1 cellular context compared by ENCODE assay signal in genomic region chr10:84523509-84523908, GRCh38.
TF ChIP-seq lines count a peak whose summit lies in the region.

No MANE protein-coding gene starts in this region.

TF ChIP-seq in HepG2, 621 proteins besides CTCF, POLR2A, EP300 and RAD21 (continued from another document and continues in another):
- TF ChIP-seq ZNF691 (CRISPR knock-in tag; IDR thresholded peaks at IDR 0.05; ENCODE audit: borderline replicate concordance, low read depth) (no peak), SSRP1 (CRISPR knock-in tag; IDR thresholded peaks at IDR 0.05) (no peak), ZNF12 (CRISPR knock-in tag; IDR thresholded peaks at IDR 0.05) (peak; percentile 59; the same call in 1 of the 2 replicates), SKIL (CRISPR knock-in tag; IDR thresholded peaks at IDR 0.05; ENCODE audit: borderline replicate concordance) (no peak), PHF8 (CRISPR knock-in tag; IDR thresholded peaks at IDR 0.05) (0 out of 2 replicates have a peak, but pooled peaks have one; percentile 27), FOXO1 (CRISPR knock-in tag; IDR thresholded peaks at IDR 0.05) (no peak), ZNF792 (CRISPR knock-in tag; IDR thresholded peaks at IDR 0.05) (no peak), SCMH1 (CRISPR knock-in tag; IDR thresholded peaks at IDR 0.05; ENCODE audit: borderline replicate concordance) (no peak), THRA (CRISPR knock-in tag; IDR thresholded peaks at IDR 0.05; ENCODE audit: borderline replicate concordance) (peak; percentile 67; the same call in 1 of the 2 replicates), TOE1 (CRISPR knock-in tag; IDR thresholded peaks at IDR 0.05) (no peak), ZNF703 (CRISPR knock-in tag; IDR thresholded peaks at IDR 0.05; ENCODE audit: borderline replicate concordance) (no peak), ZNF609 (CRISPR knock-in tag; IDR thresholded peaks at IDR 0.05; ENCODE audit: borderline replicate concordance) (peak; percentile 45; the same call in 1 of the 2 replicates), ZNF580 (CRISPR knock-in tag; IDR thresholded peaks at IDR 0.05; ENCODE audit: borderline replicate concordance, low read depth) (no peak), HMG20B (CRISPR knock-in tag; conservative IDR thresholded peaks at IDR 0.05) (0 out of 2 replicates have a peak, but pooled peaks have one; percentile 36), DNMT1 (CRISPR knock-in tag; IDR thresholded peaks at IDR 0.05) (no peak), CHCHD3 (CRISPR knock-in tag; IDR thresholded peaks at IDR 0.05) (no peak), ZNF337 (CRISPR knock-in tag; IDR thresholded peaks at IDR 0.05; ENCODE audit: borderline replicate concordance, low read depth) (no peak), MTA1 (CRISPR knock-in tag; IDR thresholded peaks at IDR 0.05; ENCODE audit: borderline replicate concordance) (no peak), MAFF (IDR thresholded peaks at IDR 0.05; ENCODE audit: low read depth, low read length) (no peak), TCF7L2 (IDR thresholded peaks at IDR 0.05; ENCODE audit: low read depth, low read length) (peak; percentile 58; the same call in 1 of the 2 replicates), NR1H2 (CRISPR knock-in tag; IDR thresholded peaks at IDR 0.05; ENCODE audit: borderline replicate concordance, low read depth) (no peak), REST (IDR thresholded peaks at IDR 0.05; ENCODE audit: borderline replicate concordance in 1 of 2, low read depth in 1 of 2, low read length in 2 of 2) (no peak), POLR2AphosphoS2 (IDR thresholded peaks at IDR 0.05; ENCODE audit: low read depth, low read length) (no peak), ZNF775 (CRISPR knock-in tag; IDR thresholded peaks at IDR 0.05; ENCODE audit: borderline replicate concordance) (no peak), RNF219 (CRISPR knock-in tag; IDR thresholded peaks at IDR 0.05) (no peak), DPF2 (CRISPR knock-in tag; IDR thresholded peaks at IDR 0.05; ENCODE audit: borderline replicate concordance, low read depth) (0 out of 2 replicates have a peak, but pooled peaks have one; percentile 31), ETV5 (CRISPR knock-in tag; IDR thresholded peaks at IDR 0.05; ENCODE audit: borderline replicate concordance) (no peak; the same call in 1 of the 2 replicates), ZNF501 (CRISPR knock-in tag; IDR thresholded peaks at IDR 0.05) (no peak), KLF12 (CRISPR knock-in tag; IDR thresholded peaks at IDR 0.05; ENCODE audit: borderline replicate concordance) (no peak), ZNF180 (CRISPR knock-in tag; IDR thresholded peaks at IDR 0.05; ENCODE audit: borderline replicate concordance, low read depth) (no peak), BORCS8-MEF2B (CRISPR knock-in tag; IDR thresholded peaks at IDR 0.05) (no peak), ETS1 (CRISPR knock-in tag; IDR thresholded peaks at IDR 0.05) (no peak), FOSL2 (CRISPR knock-in tag; IDR thresholded peaks at IDR 0.05) (peak; percentile 56; the same call in 1 of the 2 replicates), ZNF652 (CRISPR knock-in tag; IDR thresholded peaks at IDR 0.05; ENCODE audit: borderline replicate concordance, low read depth) (no peak), ZNF431 (CRISPR knock-in tag; IDR thresholded peaks at IDR 0.05; ENCODE audit: borderline replicate concordance, low read depth) (no peak), TFE3 (CRISPR knock-in tag; IDR thresholded peaks at IDR 0.05) (peak; percentile 55; the same call in 1 of the 2 replicates), ZNF33A (CRISPR knock-in tag; IDR thresholded peaks at IDR 0.05; ENCODE audit: borderline replicate concordance) (no peak), ATF7-NPFF (CRISPR knock-in tag; IDR thresholded peaks at IDR 0.05; ENCODE audit: low read depth) (no peak), ZNF496 (CRISPR knock-in tag; IDR thresholded peaks at IDR 0.05; ENCODE audit: insufficient replicate concordance) (no peak), MED1 (CRISPR knock-in tag; IDR thresholded peaks at IDR 0.05) (0 out of 2 replicates have a peak, but pooled peaks have one; percentile 44), ZNF589 (CRISPR knock-in tag; conservative IDR thresholded peaks at IDR 0.05) (no peak), CBX1 (IDR thresholded peaks at IDR 0.05; ENCODE audit: low read depth) (peak; percentile 61), ZBTB14 (CRISPR knock-in tag; IDR thresholded peaks at IDR 0.05) (no peak)
